ENCODE assay signal across 1 cellular context in genomic region chr14:100904307-100905019, GRCh38.
TF ChIP-seq lines count a peak whose summit lies in the region.

No MANE protein-coding gene starts in this region.

TF ChIP-seq in HCT116, 20 proteins besides CTCF, POLR2A, EP300 and RAD21 (continued from another document):
- TF ChIP-seq EZH2 (IDR thresholded peaks at IDR 0.05) (no peak), SRF (IDR thresholded peaks at IDR 0.05; ENCODE audit: low read depth) (no peak), EZH2phosphoT487 (IDR thresholded peaks at IDR 0.05; ENCODE audit: borderline replicate concordance) (no peak)
